Comparison of ENCODE assay signal across 24 cellular contexts in the genomic region with DNA sequence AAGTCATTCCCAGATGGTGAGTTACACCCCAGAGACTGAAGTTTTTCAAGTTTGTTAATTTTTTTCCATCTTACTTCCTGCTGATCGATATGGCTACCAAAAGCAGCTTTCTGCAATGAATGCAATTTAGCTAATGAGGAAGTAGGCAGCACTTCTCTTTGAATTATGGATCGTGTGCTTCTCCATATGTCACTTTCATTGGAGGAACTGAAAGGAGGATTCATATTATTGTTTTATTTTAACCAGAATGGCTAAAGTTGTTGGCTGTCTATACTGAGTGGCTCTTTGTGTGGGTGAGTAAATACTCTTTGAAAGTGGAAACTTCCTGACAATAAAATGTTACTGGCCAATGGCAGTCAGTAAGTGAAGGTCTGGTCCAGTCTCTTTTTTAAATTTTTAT.
"Had no signal": no experiment of that assay in that cellular context is flagged by ENCODE, and none has a peak within 500 bp of the region (broad histone marks: within the 10 kb centered on the region; RNA-seq: fewer than 3 reads in every experiment).

No MANE protein-coding gene starts in this region.

- H3K27me3 ChIP-seq: stomach, testis, upper lobe of left lung had no signal

- H3K4me3 ChIP-seq: lower lobe of right lung, prostate gland, smooth muscle cell, stomach, testis, upper lobe of left lung had no signal

- H3K9me3 ChIP-seq: lower lobe of right lung, prostate gland, testis, upper lobe of left lung had no signal

- H3K27ac ChIP-seq: lower lobe of right lung, prostate gland, stomach, testis, upper lobe of left lung had no signal

- H3K36me3 ChIP-seq: lower lobe of right lung, prostate gland, stomach, upper lobe of left lung had no signal

- DNase-seq: activated B cell treated with CpG ODN at 0.5 μM for 24 hours; activated CD4-positive, alpha-beta T cell treated with anti-CD3 and anti-CD28 coated beads for 48 hours; activated CD8-positive, alpha-beta memory T cell treated with anti-CD3 and anti-CD28 coated beads, Interleukin-2, amount 50 U/mL, for 4 hours; activated CD8-positive, alpha-beta T cell treated with anti-CD3 and anti-CD28 coated beads for 36 hours; activated gamma-delta T cell; activated naive CD8-positive, alpha-beta T cell treated with anti-CD3 and anti-CD28 coated beads for 36 hours; activated T-cell treated with anti-CD3 and anti-CD28 coated beads, Interleukin-2, amount 50 U/mL, for 48 hours; central memory CD4-positive, alpha-beta T cell; cortex of kidney; effector memory CD4-positive, alpha-beta T cell; head of caudate nucleus; immature natural killer cell; lower lobe of right lung; midbrain; right cardiac atrium; stimulated activated CD4-positive, alpha-beta T cell treated with anti-CD3 and anti-CD28 coated beads, Interleukin-4, amount 100 ng/mL, for 4 hours; stomach; T-helper 2 cell; testis; upper lobe of left lung had no signal

- H3K4me1 ChIP-seq: lower lobe of right lung, prostate gland, stomach, testis, upper lobe of left lung had no signal

- FAIRE-seq: frontal cortex, TTC549 had no signal

- H3K4me2 ChIP-seq: smooth muscle cell had no signal
